11 cellular contexts compared by ENCODE assay signal in the genomic region with DNA sequence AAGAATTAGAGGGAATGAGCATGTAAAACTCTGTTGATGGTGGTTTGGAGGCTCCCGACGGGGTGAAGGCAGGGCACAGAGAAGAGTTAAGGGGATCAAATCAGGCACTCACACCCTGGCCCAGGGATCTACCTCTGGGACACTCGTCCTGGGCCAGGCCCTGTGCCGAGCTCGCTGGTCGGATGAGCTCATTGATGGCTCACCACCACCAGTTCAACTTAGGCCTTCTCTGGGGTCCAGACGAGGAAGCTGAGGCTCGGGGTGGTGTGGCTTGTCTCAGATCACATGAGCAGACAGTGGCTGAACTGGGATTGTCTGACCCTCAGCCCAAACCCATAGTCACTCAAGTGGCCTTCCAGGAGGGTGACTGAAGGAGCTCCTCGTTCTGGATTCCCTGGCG. TPM values are rescaled to one million over a fixed set of nuclear protein-coding genes. Genes with fewer than 3 reads are reported as not detected.
DNase-seq lines count a peak whose midpoint lies in the region; ATAC-seq lines count a peak whose summit lies in the region.
"Had no signal": no experiment of that assay in that cellular context is flagged by ENCODE, and none has a peak within 500 bp of the region (broad histone marks: within the 10 kb centered on the region; RNA-seq: fewer than 3 reads in every experiment).

No MANE protein-coding gene starts in this region.

- no peaks in the 10 kb centered on the region for H3K9me3 Mint-ChIP-seq in activated T-cell treated with anti-CD3 and anti-CD28 coated beads, Interleukin-2, amount 50 U/mL, for 72 hours
- no peaks in the 10 kb centered on the region for H3K9me3 Mint-ChIP-seq in activated naive CD8-positive, alpha-beta T cell (ENCODE audit: low read depth)

- no peak for DNase-seq in activated T-cell treated with anti-CD3 and anti-CD28 coated beads, Interleukin-2, amount 50 U/mL, for 72 hours
- DNase-seq in activated T-cell treated with anti-CD3 and anti-CD28 coated beads for 4 hours = no peak
- no peak for DNase-seq in Right ventricle myocardium inferior (ENCODE audit: missing footprints)
- DNase-seq in DMS114 treated with DMSO at 0.1 percent for 48 hours (lab: John Stamatoyannopoulos, UW; ENCODE audit: unreplicated experiment) = no peak
- DNase-seq: activated CD4-positive, alpha-beta T cell treated with anti-CD3 and anti-CD28 coated beads for 48 hours; C1 segment of cervical spinal cord; MV-4-11 had no signal

- H3K4me3 ChIP-seq in iPS-20b (ENCODE audit: low read length) (peak overlapping the region; percentile 82), subcutaneous abdominal adipose tissue (ENCODE audit: low read depth in 1 of 5, low read length in 5 of 5) (peak overlapping the region in 4 of 5 donors; percentile 70 to 99 (median 85))

- peaks cover 57% of the 10 kb centered on the region for H3K4me1 Mint-ChIP-seq in activated T-cell treated with anti-CD3 and anti-CD28 coated beads, Interleukin-2, amount 50 U/mL, for 72 hours (ENCODE audit: low read depth)
- peaks cover 59% of the 10 kb centered on the region for H3K4me1 Mint-ChIP-seq in activated naive CD8-positive, alpha-beta T cell (ENCODE audit: low read depth)

- peaks cover 3 to 7% of the 10 kb centered on the region in 2 donors for H3K36me3 Mint-ChIP-seq in activated T-cell treated with anti-CD3 and anti-CD28 coated beads, Interleukin-2, amount 50 U/mL, for 72 hours (ENCODE audit: insufficient read depth in 2 of 2)
- H3K36me3 Mint-ChIP-seq in activated naive CD8-positive, alpha-beta T cell = peaks cover 2% of the 10 kb centered on the region

- H3K9ac ChIP-seq in iPS-20b (ENCODE audit: low read depth, low read length) = peak overlapping the region; percentile 81; the same call in 1 of the 2 replicates
- peak overlapping the region; percentile 12 to 94 (median 76) for H3K9ac ChIP-seq in subcutaneous abdominal adipose tissue (ENCODE audit: low read length in 5 of 5)

- H3K27me3 ChIP-seq in iPS-20b (ENCODE audit: insufficient read depth, low read length) = no peaks in the 10 kb centered on the region
- H3K27me3 ChIP-seq in subcutaneous abdominal adipose tissue (ENCODE audit: control insufficient read depth in 5 of 5, insufficient read depth in 4 of 5, low read length in 5 of 5) = no peaks in the 10 kb centered on the region

- H3K4me1 ChIP-seq in iPS-20b (ENCODE audit: insufficient read depth, low read length) = peaks cover 18% of the 10 kb centered on the region
- peaks cover 14 to 52% (median 47%) of the 10 kb centered on the region in 5 donors for H3K4me1 ChIP-seq in subcutaneous abdominal adipose tissue (ENCODE audit: control insufficient read depth in 5 of 5, insufficient read depth in 5 of 5, low read length in 5 of 5)

- peak overlapping the region; percentile 75 to 84 for H3K4me3 Mint-ChIP-seq in activated T-cell treated with anti-CD3 and anti-CD28 coated beads, Interleukin-2, amount 50 U/mL, for 72 hours
- peak overlapping the region; percentile 84 for H3K4me3 Mint-ChIP-seq in activated naive CD8-positive, alpha-beta T cell

- H3K27ac ChIP-seq in iPS-20b (ENCODE audit: low read length) (peak overlapping the region; percentile 32), subcutaneous abdominal adipose tissue (ENCODE audit: low read depth, low read length) (peak overlapping the region; percentile 11)

- H3K9me3 ChIP-seq in iPS-20b (ENCODE audit: insufficient read depth, low read depth, low read length) (no peaks in the 10 kb centered on the region), subcutaneous abdominal adipose tissue (ENCODE audit: control insufficient read depth in 5 of 5, low read length in 5 of 5) (no peaks in the 10 kb centered on the region)

- intact Hi-C loops in Right ventricle myocardium inferior (cut with DNase I) = loop anchor here (10.0 kb wide), 1 partner anchor 315 kb away; no protein-coding TSS in a partner anchor

- no peaks in the 10 kb centered on the region for H3K27me3 Mint-ChIP-seq in activated T-cell treated with anti-CD3 and anti-CD28 coated beads, Interleukin-2, amount 50 U/mL, for 72 hours (ENCODE audit: low read depth)
- H3K27me3 Mint-ChIP-seq in activated naive CD8-positive, alpha-beta T cell = no peaks in the 10 kb centered on the region

- peak overlapping the region; percentile 81 for H3K27ac Mint-ChIP-seq in activated T-cell treated with anti-CD3 and anti-CD28 coated beads, Interleukin-2, amount 50 U/mL, for 72 hours
- peak overlapping the region; percentile 72 for H3K27ac Mint-ChIP-seq in activated naive CD8-positive, alpha-beta T cell

- ATAC-seq in activated T-cell treated with anti-CD3 and anti-CD28 coated beads, Interleukin-2, amount 50 U/mL, for 72 hours (replicated peaks in 1 of 2) = no peak
- ATAC-seq in HG03159 (IDR thresholded peaks at IDR 0.05; ENCODE audit: unreplicated experiment) = no peak
- no peak for ATAC-seq in Right ventricle myocardium inferior

- H3K36me3 ChIP-seq in iPS-20b (ENCODE audit: insufficient read depth, low read depth, low read length) (peaks cover 33% of the 10 kb centered on the region), subcutaneous abdominal adipose tissue (ENCODE audit: control insufficient read depth in 5 of 5, insufficient read depth in 5 of 5, low read length in 5 of 5) (peaks cover 0 to 16% (median 6%) of the 10 kb centered on the region in 5 donors)

RNA-seq across cellular contexts. Expression of gene NACC1, which starts 1.6 kb away (rescaled TPM):
- total RNA-seq in activated T-cell treated with anti-CD3 and anti-CD28 coated beads, Interleukin-2, amount 50 U/mL, for 72 hours = 10 to 100 TPM; 53.6 to 76.0 TPM
- 54.0 TPM for total RNA-seq in Right ventricle myocardium inferior

RNA-seq across cellular contexts. Expression of gene TRMT1, which starts 3.1 kb away (rescaled TPM):
- total RNA-seq in activated T-cell treated with anti-CD3 and anti-CD28 coated beads, Interleukin-2, amount 50 U/mL, for 72 hours = 10 to 100 TPM; 41.0 to 46.0 TPM
- total RNA-seq in Right ventricle myocardium inferior = 21.1 TPM

RNA-seq across cellular contexts. Expression of gene LYL1, which starts 17.0 kb away (rescaled TPM):
- total RNA-seq in activated T-cell treated with anti-CD3 and anti-CD28 coated beads, Interleukin-2, amount 50 U/mL, for 72 hours = 1 to 10 TPM; 4.8 to 6.3 TPM
- 9.4 TPM for total RNA-seq in Right ventricle myocardium inferior

RNA-seq across cellular contexts. Expression of gene STX10, which starts 30.5 kb away (rescaled TPM):
- 10 to 100 TPM; 73.9 to 89.9 TPM for total RNA-seq in activated T-cell treated with anti-CD3 and anti-CD28 coated beads, Interleukin-2, amount 50 U/mL, for 72 hours
- 34.5 TPM for total RNA-seq in Right ventricle myocardium inferior

RNA-seq across cellular contexts. Expression of gene IER2, which starts 30.6 kb away (rescaled TPM):
- total RNA-seq in activated T-cell treated with anti-CD3 and anti-CD28 coated beads, Interleukin-2, amount 50 U/mL, for 72 hours = 100 to 1,000 TPM; 168 to 184 TPM
- 18.8 TPM for total RNA-seq in Right ventricle myocardium inferior
